Comparison of ENCODE assay signal across 9 cellular contexts in the genomic region with DNA sequence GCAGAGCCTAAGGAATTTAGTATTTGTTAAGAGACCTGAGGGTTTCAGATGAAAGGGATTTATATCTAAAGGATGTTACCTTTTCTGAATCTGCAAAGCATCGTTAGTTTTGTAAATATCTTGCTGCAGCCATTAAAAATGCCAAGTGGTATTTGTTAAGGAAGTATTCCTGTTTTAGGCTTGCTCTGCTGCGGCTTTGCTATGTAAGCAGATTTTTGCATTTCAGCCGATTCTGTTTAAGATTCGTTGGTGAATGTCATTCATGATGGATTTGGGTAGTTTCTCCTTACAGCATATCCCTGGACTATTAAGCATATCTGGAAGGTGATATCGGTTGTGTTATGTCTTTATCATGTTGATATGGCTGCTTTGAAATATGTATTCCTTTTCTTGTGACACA. TPM values are rescaled to one million over a fixed set of nuclear protein-coding genes. Genes with fewer than 3 reads are reported as not detected.
DNase-seq lines count a peak whose midpoint lies in the region; TF ChIP-seq lines count a peak whose summit lies in the region.
"Had no signal": no experiment of that assay in that cellular context is flagged by ENCODE, and none has a peak within 500 bp of the region (broad histone marks: within the 10 kb centered on the region; RNA-seq: fewer than 3 reads in every experiment).

No MANE protein-coding gene starts in this region.

- H3K27ac ChIP-seq in suprapubic skin: no peak overlapping the region

- TF ChIP-seq EP300 in suprapubic skin (IDR thresholded peaks at IDR 0.05): no peak

- no peaks in the 10 kb centered on the region for H3K27me3 Mint-ChIP-seq in T-helper 1 cell treated with Interleukin-12 subunit alpha and Interleukin-12 subunit beta and Interleukin-4 antibody, amounts not matched to agents 30 μg/mL and 1 μg/mL, for 36 hours (ENCODE audit: low read depth)
- no peaks in the 10 kb centered on the region for H3K27me3 Mint-ChIP-seq in activated naive CD8-positive, alpha-beta T cell

- peak overlapping the region; percentile 99 for H3K4me3 Mint-ChIP-seq in T-helper 1 cell treated with Interleukin-12 subunit alpha and Interleukin-12 subunit beta and Interleukin-4 antibody, amounts not matched to agents 30 μg/mL and 1 μg/mL, for 36 hours
- H3K4me3 Mint-ChIP-seq in activated naive CD8-positive, alpha-beta T cell: peak overlapping the region; percentile 98

- H3K27me3 ChIP-seq in suprapubic skin: no peaks in the 10 kb centered on the region

- TF ChIP-seq CTCF in suprapubic skin (IDR thresholded peaks at IDR 0.05): no peak

- peak overlapping the region; percentile 96 for H3K27ac Mint-ChIP-seq in T-helper 1 cell treated with Interleukin-12 subunit alpha and Interleukin-12 subunit beta and Interleukin-4 antibody, amounts not matched to agents 30 μg/mL and 1 μg/mL, for 36 hours
- peak overlapping the region; percentile 94 for H3K27ac Mint-ChIP-seq in activated naive CD8-positive, alpha-beta T cell

- H3K9me3 Mint-ChIP-seq in T-helper 1 cell treated with Interleukin-12 subunit alpha and Interleukin-12 subunit beta and Interleukin-4 antibody, amounts not matched to agents 30 μg/mL and 1 μg/mL, for 36 hours: no peaks in the 10 kb centered on the region
- H3K9me3 Mint-ChIP-seq in activated naive CD8-positive, alpha-beta T cell (ENCODE audit: low read depth): no peaks in the 10 kb centered on the region

- TF ChIP-seq POLR2A in suprapubic skin (IDR thresholded peaks at IDR 0.05): no peak

- peaks cover 10% of the 10 kb centered on the region for H3K36me3 Mint-ChIP-seq in T-helper 1 cell treated with Interleukin-12 subunit alpha and Interleukin-12 subunit beta and Interleukin-4 antibody, amounts not matched to agents 30 μg/mL and 1 μg/mL, for 36 hours (ENCODE audit: low read depth)
- peaks cover 2% of the 10 kb centered on the region for H3K36me3 Mint-ChIP-seq in activated naive CD8-positive, alpha-beta T cell

- H3K4me1 Mint-ChIP-seq in T-helper 1 cell treated with Interleukin-12 subunit alpha and Interleukin-12 subunit beta and Interleukin-4 antibody, amounts not matched to agents 30 μg/mL and 1 μg/mL, for 36 hours (ENCODE audit: low read depth): peaks cover 25% of the 10 kb centered on the region
- peaks cover 36% of the 10 kb centered on the region for H3K4me1 Mint-ChIP-seq in activated naive CD8-positive, alpha-beta T cell (ENCODE audit: low read depth)

- WGBS in suprapubic skin: 15% methylated on average over 5 of the region's 5 CpGs

- peaks cover 37% of the 10 kb centered on the region for H3K4me1 ChIP-seq in suprapubic skin

- H3K9me3 ChIP-seq in suprapubic skin: no peaks in the 10 kb centered on the region

- H3K4me3 ChIP-seq in suprapubic skin: peak overlapping the region; percentile 77

- no peak for DNase-seq in T-helper 1 cell
- peak; percentile 10 for DNase-seq in inferior parietal cortex (ENCODE audit: extremely low spot score)
- no peak for DNase-seq in suprapubic skin (ENCODE audit: low spot score in 2 of 2)
- DNase-seq in NCI-H2171 treated with DMSO at 0.1 percent for 48 hours (lab: John Stamatoyannopoulos, UW): no peak
- DNase-seq in GM19238 (ENCODE audit: insufficient read length, low spot score): no peak
- no peak for DNase-seq in superior temporal gyrus (ENCODE audit: extremely low spot score)
- DNase-seq: NCI-H1105 treated with DMSO at 0.1 percent for 48 hours had no signal

- H3K36me3 ChIP-seq in suprapubic skin: no peaks in the 10 kb centered on the region

RNA-seq across cellular contexts. Expression of a gene that starts 1.0 kb away (rescaled TPM):
- total RNA-seq in suprapubic skin: 10 to 100 TPM; 32.8 to 62.7 (median 39.0) TPM
